10 cellular contexts compared by ENCODE assay signal in the genomic region with DNA sequence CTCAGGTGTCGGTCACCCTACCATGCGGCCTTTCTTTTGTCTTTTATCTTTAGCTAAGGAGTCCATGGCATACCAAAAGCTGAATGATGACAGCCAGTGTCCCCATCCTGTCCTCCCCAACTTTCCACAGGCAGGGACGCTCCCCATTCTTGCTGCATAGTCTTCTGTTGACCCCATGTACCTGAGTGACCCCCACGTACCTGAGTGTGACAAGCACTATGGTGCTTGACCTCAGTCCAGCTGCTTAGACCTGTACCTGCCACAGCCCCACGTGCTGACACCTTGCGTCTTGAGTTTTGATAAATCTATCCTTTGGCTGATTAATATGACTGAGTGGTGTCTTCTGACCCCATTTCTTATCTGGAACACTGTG. TPM values are rescaled to one million over a fixed set of nuclear protein-coding genes. Genes with fewer than 3 reads are reported as not detected.
DNase-seq lines count a peak whose midpoint lies in the region; ATAC-seq and TF ChIP-seq lines count a peak whose summit lies in the region.
"Had no signal": no experiment of that assay in that cellular context is flagged by ENCODE, and none has a peak within 500 bp of the region (broad histone marks: within the 10 kb centered on the region; RNA-seq: fewer than 3 reads in every experiment).

No MANE protein-coding gene starts in this region.

- no peak for TF ChIP-seq POLR2A in vagina (IDR thresholded peaks at IDR 0.05)

- H3K27ac ChIP-seq in heart right ventricle (peak overlapping the region; percentile 61 to 90 (median 82)), dorsolateral prefrontal cortex (peak overlapping the region in 53 of 59 donors; percentile 23 to 90 (median 80)), neural cell (ENCODE audit: low read length) (peak overlapping the region; percentile 56), vagina (peak overlapping the region; percentile 66)

- no peaks in the 10 kb centered on the region for H3F3A ChIP-seq in neural cell (ENCODE audit: insufficient read depth, low read length, poor library complexity, severe bottlenecking)

- TF ChIP-seq EP300 in neural cell (conservative IDR thresholded peaks at IDR 0.05; ENCODE audit: poor library complexity, severe bottlenecking) = no peak

- no peaks in the 10 kb centered on the region for H4K20me1 ChIP-seq in neural cell (ENCODE audit: insufficient read depth)

- no peak overlapping the region for H3K4me2 ChIP-seq in neural cell (ENCODE audit: low read length)

- WGBS in heart right ventricle, 2 donors = 91 to 93% methylated on average over 6 of the region's 6 CpGs

- H3K9me2 ChIP-seq in neural cell (ENCODE audit: insufficient read depth, low read length) = no peaks in the 10 kb centered on the region

- H3K4me1 ChIP-seq in heart right ventricle (peaks cover 45 to 97% (median 87%) of the 10 kb centered on the region in 9 donors), vagina (peaks cover 100% of the 10 kb centered on the region)

- H3K4me3 ChIP-seq in heart right ventricle (no peak overlapping the region), dorsolateral prefrontal cortex (no peak overlapping the region), neural cell (ENCODE audit: low read length) (no peak overlapping the region), vagina (no peak overlapping the region)

- H3K79me2 ChIP-seq in neural cell (replicated peaks; ENCODE audit: insufficient read depth, low read length) = peaks cover 92% of the 10 kb centered on the region

- intact Hi-C loops in heart right ventricle (cut with DNase I) (no loop called here), left cardiac atrium (cut with DNase I) (no loop called here), dorsolateral prefrontal cortex (cut with DNase I) (loop anchor here in 1 of 2 donors (5.0 kb wide), 1 partner anchor 57 kb away; no protein-coding TSS in a partner anchor), vagina (cut with DNase I) (no loop called here)

- peaks cover 0 to 31% (median 15%) of the 10 kb centered on the region in 11 donors for H3K9me3 ChIP-seq in heart right ventricle
- no peaks in the 10 kb centered on the region for H3K9me3 ChIP-seq in neural cell (ENCODE audit: low read length)
- H3K9me3 ChIP-seq in vagina = no peaks in the 10 kb centered on the region

- no peak for TF ChIP-seq CTCF in heart right ventricle (IDR thresholded peaks at IDR 0.05)
- TF ChIP-seq CTCF in dorsolateral prefrontal cortex (IDR thresholded peaks at IDR 0.05 in 54 of 56, conservative IDR thresholded peaks at IDR 0.05 in 2 of 56; ENCODE audit: low read depth in 1 of 56, partially characterized antibody in 56 of 56) = no peak
- no peak for TF ChIP-seq CTCF in neural cell (IDR thresholded peaks at IDR 0.05; ENCODE audit: poor library complexity, severe bottlenecking)
- no peak for TF ChIP-seq CTCF in vagina (IDR thresholded peaks at IDR 0.05)

- DNase-seq in heart right ventricle (no peak), left cardiac atrium (no peak), dorsolateral prefrontal cortex (no peak), vagina (ENCODE audit: extremely low spot score in 2 of 2) (no peak), NCI-H226 (no peak)
- DNase-seq in stimulated activated CD4-positive, alpha-beta T cell treated with anti-CD3 and anti-CD28 coated beads, Interleukin-2, amount 100 ng/mL, for 24 hours = no peak
- DNase-seq in activated CD4-positive, CD25-positive, alpha-beta regulatory T cell treated with anti-CD3 and anti-CD28 coated beads, Interleukin-2, amount 50 U/mL, for 72 hours = no peak
- DNase-seq: activated CD8-positive, alpha-beta memory T cell treated with anti-CD3 and anti-CD28 coated beads for 24 hours; H7 had no signal

- H3K36me3 ChIP-seq in heart right ventricle = peaks cover 0 to 10% (median 0%) of the 10 kb centered on the region in 9 donors
- no peaks in the 10 kb centered on the region for H3K36me3 ChIP-seq in neural cell (ENCODE audit: insufficient read depth, low read length)
- H3K36me3 ChIP-seq in vagina = no peaks in the 10 kb centered on the region

- no peak for ATAC-seq in heart right ventricle
- no peak for ATAC-seq in left cardiac atrium

- no peak for TF ChIP-seq RAD21 in neural cell (conservative IDR thresholded peaks at IDR 0.05)

- H2AFZ ChIP-seq in neural cell (ENCODE audit: low read depth, low read length) = no peak overlapping the region

- no peaks in the 10 kb centered on the region for H3K27me3 ChIP-seq in heart right ventricle
- H3K27me3 ChIP-seq in dorsolateral prefrontal cortex = no peaks in the 10 kb centered on the region
- no peaks in the 10 kb centered on the region for H3K27me3 ChIP-seq in neural cell (ENCODE audit: insufficient read depth, low read depth, low read length)
- H3K27me3 ChIP-seq in vagina = no peaks in the 10 kb centered on the region

- no peak overlapping the region for H3K9ac ChIP-seq in neural cell (ENCODE audit: low read length)

TF ChIP-seq in neural cell, 6 proteins besides CTCF, POLR2A, EP300 and RAD21:
- TF ChIP-seq SMC3 (conservative IDR thresholded peaks at IDR 0.05; ENCODE audit: poor library complexity) = no peak
- no peak for TF ChIP-seq EZH2 (IDR thresholded peaks at IDR 0.05; ENCODE audit: borderline replicate concordance, insufficient read depth, low read length, poor library complexity, severe bottlenecking)
- TF ChIP-seq, protein P1, sequence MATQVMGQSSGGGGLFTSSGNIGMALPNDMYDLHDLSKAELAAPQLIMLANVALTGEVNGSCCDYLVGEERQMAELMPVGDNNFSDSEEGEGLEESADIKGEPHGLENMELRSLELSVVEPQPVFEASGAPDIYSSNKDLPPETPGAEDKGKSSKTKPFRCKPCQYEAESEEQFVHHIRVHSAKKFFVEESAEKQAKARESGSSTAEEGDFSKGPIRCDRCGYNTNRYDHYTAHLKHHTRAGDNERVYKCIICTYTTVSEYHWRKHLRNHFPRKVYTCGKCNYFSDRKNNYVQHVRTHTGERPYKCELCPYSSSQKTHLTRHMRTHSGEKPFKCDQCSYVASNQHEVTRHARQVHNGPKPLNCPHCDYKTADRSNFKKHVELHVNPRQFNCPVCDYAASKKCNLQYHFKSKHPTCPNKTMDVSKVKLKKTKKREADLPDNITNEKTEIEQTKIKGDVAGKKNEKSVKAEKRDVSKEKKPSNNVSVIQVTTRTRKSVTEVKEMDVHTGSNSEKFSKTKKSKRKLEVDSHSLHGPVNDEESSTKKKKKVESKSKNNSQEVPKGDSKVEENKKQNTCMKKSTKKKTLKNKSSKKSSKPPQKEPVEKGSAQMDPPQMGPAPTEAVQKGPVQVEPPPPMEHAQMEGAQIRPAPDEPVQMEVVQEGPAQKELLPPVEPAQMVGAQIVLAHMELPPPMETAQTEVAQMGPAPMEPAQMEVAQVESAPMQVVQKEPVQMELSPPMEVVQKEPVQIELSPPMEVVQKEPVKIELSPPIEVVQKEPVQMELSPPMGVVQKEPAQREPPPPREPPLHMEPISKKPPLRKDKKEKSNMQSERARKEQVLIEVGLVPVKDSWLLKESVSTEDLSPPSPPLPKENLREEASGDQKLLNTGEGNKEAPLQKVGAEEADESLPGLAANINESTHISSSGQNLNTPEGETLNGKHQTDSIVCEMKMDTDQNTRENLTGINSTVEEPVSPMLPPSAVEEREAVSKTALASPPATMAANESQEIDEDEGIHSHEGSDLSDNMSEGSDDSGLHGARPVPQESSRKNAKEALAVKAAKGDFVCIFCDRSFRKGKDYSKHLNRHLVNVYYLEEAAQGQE (IDR thresholded peaks at IDR 0.05; ENCODE audit: borderline replicate concordance) = no peak
- TF ChIP-seq POLR2AphosphoS5 (IDR thresholded peaks at IDR 0.05) = no peak
- no peak for TF ChIP-seq MXI1 (conservative IDR thresholded peaks at IDR 0.05; ENCODE audit: poor library complexity, severe bottlenecking)
- TF ChIP-seq TAF1 (IDR thresholded peaks at IDR 0.05; ENCODE audit: low read depth) = no peak

RNA-seq across cellular contexts. Expression of a gene that starts 26.9 kb away (rescaled TPM):
- total RNA-seq in heart right ventricle = 10 to 100 TPM; 29.4 to 50.9 (median 38.3) TPM
- polyA plus RNA-seq in heart right ventricle = 10 to 100 TPM; 13.8 to 16.6 TPM
- total RNA-seq in left cardiac atrium = 10 to 100 TPM; 47.1 to 66.9 TPM
- total RNA-seq in dorsolateral prefrontal cortex = 100 to 1,000 TPM in 27 of 120 experiments, 10 to 100 TPM in 93; 65.3 to 147 (median 87.5) TPM
- polyA plus RNA-seq in neural cell = 4.1 and 4.9 TPM in 2 replicates
- polyA minus RNA-seq in neural cell = 23.9 and 25.1 TPM in 2 replicates
- total RNA-seq in vagina = 53.8 TPM
